Comparison of ENCODE assay signal across 9 cellular contexts in genomic region chrX:69153060-69153730, GRCh38. TPM values are rescaled to one million over a fixed set of nuclear protein-coding genes. Genes with fewer than 3 reads are reported as not detected.
A peak's percentile ranks its signal among the peaks of the same experiment; 100 is the strongest.
DNase-seq lines count a peak whose midpoint lies in the region; ATAC-seq and TF ChIP-seq lines count a peak whose summit lies in the region.
"Had no signal": no experiment of that assay in that cellular context is flagged by ENCODE, and none has a peak within 500 bp of the region (broad histone marks: within the 10 kb centered on the region; RNA-seq: fewer than 3 reads in every experiment).

No MANE protein-coding gene starts in this region.

- no peaks in the 10 kb centered on the region for H3K36me3 Mint-ChIP-seq in neural crest cell (ENCODE audit: low read depth)

- no peak for TF ChIP-seq CTCF in gastroesophageal sphincter (IDR thresholded peaks at IDR 0.05)
- TF ChIP-seq CTCF in neural crest cell (conservative IDR thresholded peaks at IDR 0.05) = no peak

- ATAC-seq in gastroesophageal sphincter (peak; percentile 42), HG03159 (IDR thresholded peaks at IDR 0.05; ENCODE audit: unreplicated experiment) (no peak), GM21381 (IDR thresholded peaks at IDR 0.05; ENCODE audit: unreplicated experiment) (no peak)

- DNase-seq in C1 segment of cervical spinal cord (lab: John Stamatoyannopoulos, UW) (peak in 10 of 14 donors; percentile 18 to 78 (median 40)), SJCRH30 (peak; percentile 73 to 78), neural crest cell (ENCODE audit: low read depth, low spot score) (peak; percentile 55), NCI-H146 treated with DMSO at 0.1 percent for 48 hours (lab: John Stamatoyannopoulos, UW; ENCODE audit: unreplicated experiment) (no peak)
- no peak for DNase-seq in activated CD4-positive, CD25-positive, alpha-beta regulatory T cell (lab: John Stamatoyannopoulos, UW)

- H3K4me1 ChIP-seq in SJCRH30 = no peaks in the 10 kb centered on the region
- no peaks in the 10 kb centered on the region for H3K4me1 ChIP-seq in gastroesophageal sphincter

- H3K27me3 Mint-ChIP-seq in neural crest cell (ENCODE audit: low read depth) = no peaks in the 10 kb centered on the region

- WGBS in gastroesophageal sphincter (ENCODE audit: low coverage in 1 of 2), 2 donors = 55% methylated on average over 4 of the region's 8 CpGs; no CpG with 5 or more reads in 1 of the 2 donors

- peak overlapping the region; percentile 72 for H3K4me3 Mint-ChIP-seq in neural crest cell
- H3K4me3 Mint-ChIP-seq: T-helper 1 cell treated with Interleukin-12 subunit alpha and Interleukin-12 subunit beta and Interleukin-4 antibody, amounts not matched to agents 30 μg/mL and 1 μg/mL, for 36 hours had no signal

- H3K36me3 ChIP-seq in SJCRH30 = no peaks in the 10 kb centered on the region
- no peaks in the 10 kb centered on the region for H3K36me3 ChIP-seq in gastroesophageal sphincter

- H3K27me3 ChIP-seq in SJCRH30 = no peaks in the 10 kb centered on the region
- no peaks in the 10 kb centered on the region for H3K27me3 ChIP-seq in gastroesophageal sphincter

- H3K9me3 ChIP-seq in SJCRH30 (replicated peaks) (no peaks in the 10 kb centered on the region), gastroesophageal sphincter (no peaks in the 10 kb centered on the region)

- no peak for TF ChIP-seq EP300 in gastroesophageal sphincter (IDR thresholded peaks at IDR 0.05)

- H3K4me3 ChIP-seq in SJCRH30 (no peak overlapping the region), gastroesophageal sphincter (no peak overlapping the region)

- peaks cover 71% of the 10 kb centered on the region for H3K4me1 Mint-ChIP-seq in neural crest cell

- no peak for TF ChIP-seq POLR2A in gastroesophageal sphincter (IDR thresholded peaks at IDR 0.05)

- H3K27ac Mint-ChIP-seq in neural crest cell (ENCODE audit: unreplicated experiment) = peak overlapping the region; percentile 81
- H3K27ac Mint-ChIP-seq: T-helper 1 cell treated with Interleukin-12 subunit alpha and Interleukin-12 subunit beta and Interleukin-4 antibody, amounts not matched to agents 30 μg/mL and 1 μg/mL, for 36 hours had no signal

- H3K27ac ChIP-seq in SJCRH30 (peak overlapping the region; percentile 48; the same call in 1 of the 2 replicates), gastroesophageal sphincter (no peak overlapping the region)

- H3K9me3 Mint-ChIP-seq in neural crest cell = no peaks in the 10 kb centered on the region
- H3K9me3 Mint-ChIP-seq: T-helper 1 cell treated with Interleukin-12 subunit alpha and Interleukin-12 subunit beta and Interleukin-4 antibody, amounts not matched to agents 30 μg/mL and 1 μg/mL, for 36 hours had no signal

RNA-seq across cellular contexts. Expression of gene PJA1, which starts 12.1 kb away (rescaled TPM):
- total RNA-seq in SJCRH30 (2014; rRNA removed; shearing (Covaris generic)) = 43.6 and 49.3 TPM in 2 replicates
- 10 to 100 TPM; 23.3 to 27.0 (median 24.8) TPM for total RNA-seq in gastroesophageal sphincter
- total RNA-seq in neural crest cell = 53.3 and 59.5 TPM in 2 replicates

Comparison
In these comparisons a context has a peak if more than half of its experiments do, and no peak if none do; other contexts are left out.
1. DNase-seq: peak in C1 segment of cervical spinal cord (10 of 14), SJCRH30 (2 of 2) and neural crest cell (single experiment); none in activated CD4-positive, CD25-positive, alpha-beta regulatory T cell (0 of 4) and NCI-H146 treated with DMSO at 0.1 percent for 48 hours (single experiment).